In the genomic region with DNA sequence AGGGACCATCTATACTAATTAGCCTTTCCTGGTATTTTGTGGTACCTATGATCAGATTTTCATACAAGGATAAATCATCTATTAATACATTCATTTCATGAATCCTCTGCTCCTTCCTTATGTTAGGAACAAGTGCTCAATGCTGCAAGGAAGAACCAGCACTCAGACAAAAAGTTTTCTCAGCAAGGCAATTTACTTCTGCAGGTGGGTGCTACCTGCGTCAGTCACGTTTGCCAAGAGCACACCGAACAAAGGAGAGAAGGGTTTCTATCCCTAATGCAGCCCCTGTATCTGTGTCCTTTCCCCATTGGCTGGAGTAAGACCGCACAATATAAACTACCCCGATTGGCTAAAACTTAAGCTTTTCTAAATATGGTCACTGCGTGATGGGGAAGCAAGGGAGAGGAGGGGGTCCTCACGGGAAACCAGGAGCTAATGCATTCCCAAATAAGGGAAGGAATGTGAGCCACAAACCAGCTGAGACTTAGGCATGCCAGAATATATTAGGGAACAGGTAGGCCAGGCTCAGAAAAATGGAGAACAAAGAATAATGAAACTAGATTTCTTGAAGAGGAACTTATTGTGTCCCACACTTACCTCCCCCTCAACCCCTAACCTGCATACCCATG, we compare ENCODE assay signal across 3 cellular contexts.
TF ChIP-seq lines count a peak whose summit lies in the region.

No MANE protein-coding gene starts in this region.

TF ChIP-seq in A549, 52 proteins besides CTCF, POLR2A, EP300 and RAD21:
- TF ChIP-seq FOSL2 (IDR thresholded peaks at IDR 0.05) (no peak), FOSL2 (CRISPR knock-in tag; IDR thresholded peaks at IDR 0.05) (no peak), CBX8 (IDR thresholded peaks at IDR 0.05) (no peak), MAFK (IDR thresholded peaks at IDR 0.05; ENCODE audit: partially characterized antibody) (no peak), SREBF2 (IDR thresholded peaks at IDR 0.05) (no peak), SMC3 (IDR thresholded peaks at IDR 0.05) (no peak)
- TF ChIP-seq, protein P1, sequence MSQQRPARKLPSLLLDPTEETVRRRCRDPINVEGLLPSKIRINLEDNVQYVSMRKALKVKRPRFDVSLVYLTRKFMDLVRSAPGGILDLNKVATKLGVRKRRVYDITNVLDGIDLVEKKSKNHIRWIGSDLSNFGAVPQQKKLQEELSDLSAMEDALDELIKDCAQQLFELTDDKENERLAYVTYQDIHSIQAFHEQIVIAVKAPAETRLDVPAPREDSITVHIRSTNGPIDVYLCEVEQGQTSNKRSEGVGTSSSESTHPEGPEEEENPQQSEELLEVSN (IDR thresholded peaks at IDR 0.05; ENCODE audit: borderline replicate concordance, low read depth): no peak

TF ChIP-seq in HEK293, 187 proteins besides CTCF, POLR2A, EP300 and RAD21:
- TF ChIP-seq, protein P2, sequence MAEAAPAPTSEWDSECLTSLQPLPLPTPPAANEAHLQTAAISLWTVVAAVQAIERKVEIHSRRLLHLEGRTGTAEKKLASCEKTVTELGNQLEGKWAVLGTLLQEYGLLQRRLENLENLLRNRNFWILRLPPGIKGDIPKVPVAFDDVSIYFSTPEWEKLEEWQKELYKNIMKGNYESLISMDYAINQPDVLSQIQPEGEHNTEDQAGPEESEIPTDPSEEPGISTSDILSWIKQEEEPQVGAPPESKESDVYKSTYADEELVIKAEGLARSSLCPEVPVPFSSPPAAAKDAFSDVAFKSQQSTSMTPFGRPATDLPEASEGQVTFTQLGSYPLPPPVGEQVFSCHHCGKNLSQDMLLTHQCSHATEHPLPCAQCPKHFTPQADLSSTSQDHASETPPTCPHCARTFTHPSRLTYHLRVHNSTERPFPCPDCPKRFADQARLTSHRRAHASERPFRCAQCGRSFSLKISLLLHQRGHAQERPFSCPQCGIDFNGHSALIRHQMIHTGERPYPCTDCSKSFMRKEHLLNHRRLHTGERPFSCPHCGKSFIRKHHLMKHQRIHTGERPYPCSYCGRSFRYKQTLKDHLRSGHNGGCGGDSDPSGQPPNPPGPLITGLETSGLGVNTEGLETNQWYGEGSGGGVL (tag by site-specific recombination; IDR thresholded peaks at IDR 0.05): no peak
- TF ChIP-seq SETDB1 (IDR thresholded peaks at IDR 0.05; ENCODE audit: insufficient read length, low read length): peak; percentile 66

TF ChIP-seq in H1, 55 proteins besides CTCF, POLR2A, EP300 and RAD21:
- TF ChIP-seq CEBPB (IDR thresholded peaks at IDR 0.05; ENCODE audit: low read depth, low read length): no peak
- TF ChIP-seq SRF (IDR thresholded peaks at IDR 0.05; ENCODE audit: low read depth, low read length): peak; percentile 100
- TF ChIP-seq, protein P3, sequence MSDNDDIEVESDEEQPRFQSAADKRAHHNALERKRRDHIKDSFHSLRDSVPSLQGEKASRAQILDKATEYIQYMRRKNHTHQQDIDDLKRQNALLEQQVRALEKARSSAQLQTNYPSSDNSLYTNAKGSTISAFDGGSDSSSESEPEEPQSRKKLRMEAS (IDR thresholded peaks at IDR 0.05): no peak
- TF ChIP-seq, protein P4, sequence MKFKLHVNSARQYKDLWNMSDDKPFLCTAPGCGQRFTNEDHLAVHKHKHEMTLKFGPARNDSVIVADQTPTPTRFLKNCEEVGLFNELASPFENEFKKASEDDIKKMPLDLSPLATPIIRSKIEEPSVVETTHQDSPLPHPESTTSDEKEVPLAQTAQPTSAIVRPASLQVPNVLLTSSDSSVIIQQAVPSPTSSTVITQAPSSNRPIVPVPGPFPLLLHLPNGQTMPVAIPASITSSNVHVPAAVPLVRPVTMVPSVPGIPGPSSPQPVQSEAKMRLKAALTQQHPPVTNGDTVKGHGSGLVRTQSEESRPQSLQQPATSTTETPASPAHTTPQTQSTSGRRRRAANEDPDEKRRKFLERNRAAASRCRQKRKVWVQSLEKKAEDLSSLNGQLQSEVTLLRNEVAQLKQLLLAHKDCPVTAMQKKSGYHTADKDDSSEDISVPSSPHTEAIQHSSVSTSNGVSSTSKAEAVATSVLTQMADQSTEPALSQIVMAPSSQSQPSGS (IDR thresholded peaks at IDR 0.05; ENCODE audit: low read length): no peak
- TF ChIP-seq TEAD4 (IDR thresholded peaks at IDR 0.05; ENCODE audit: low read depth, low read length): peak; percentile 86
- TF ChIP-seq NANOG (IDR thresholded peaks at IDR 0.05; ENCODE audit: insufficient read depth, low read depth, low read length, poor library complexity, severe bottlenecking): no peak
- no peak for TF ChIP-seq PHF8 (conservative IDR thresholded peaks at IDR 0.05; ENCODE audit: low read depth, low read length)
- TF ChIP-seq TCF12 (IDR thresholded peaks at IDR 0.05; ENCODE audit: low read depth, low read length): no peak
- 0 out of 2 replicates have a peak, but pooled peaks have one; percentile 49 for TF ChIP-seq TAF1 (IDR thresholded peaks at IDR 0.05; ENCODE audit: low read depth, low read length)
- TF ChIP-seq POLR2AphosphoS5 (IDR thresholded peaks at IDR 0.05; ENCODE audit: low read depth, low read length): peak; percentile 38; the same call in 1 of the 2 replicates
- peak; percentile 74 for TF ChIP-seq SP1 (IDR thresholded peaks at IDR 0.05; ENCODE audit: low read depth, low read length)
- no peak for TF ChIP-seq FOSL1 (IDR thresholded peaks at IDR 0.05; ENCODE audit: insufficient read depth, low read depth, low read length)
- no peak for TF ChIP-seq JUND (IDR thresholded peaks at IDR 0.05; ENCODE audit: low read length)
- TF ChIP-seq TBP (IDR thresholded peaks at IDR 0.05; ENCODE audit: low read depth, low read length): peak; percentile 56; the same call in 1 of the 2 replicates
- TF ChIP-seq CHD2 (IDR thresholded peaks at IDR 0.05; ENCODE audit: low read length): no peak
- no peak for TF ChIP-seq HDAC2 (IDR thresholded peaks at IDR 0.05; ENCODE audit: borderline replicate concordance in 1 of 2, low read depth in 2 of 2, low read length in 2 of 2)
- TF ChIP-seq TAF7 (optimal IDR thresholded peaks at IDR 0.05; ENCODE audit: borderline replicate concordance, low read depth, low read length): no peak
